Comparison of ENCODE assay signal across 10 cellular contexts in genomic region chr1:111214086-111214801, GRCh38. TPM values are rescaled to one million over a fixed set of nuclear protein-coding genes. Genes with fewer than 3 reads are reported as not detected.
A peak's percentile ranks its signal among the peaks of the same experiment; 100 is the strongest.
DNase-seq lines count a peak whose midpoint lies in the region; ATAC-seq and TF ChIP-seq lines count a peak whose summit lies in the region.
"Had no signal": no experiment of that assay in that cellular context is flagged by ENCODE, and none has a peak within 500 bp of the region (broad histone marks: within the 10 kb centered on the region; RNA-seq: fewer than 3 reads in every experiment).

No MANE protein-coding gene starts in this region.

- no peak overlapping the region for H3K4me2 ChIP-seq in GM23338
- H3K4me2 ChIP-seq in SU-DHL-6 (ENCODE audit: low read depth, low read length, poor library complexity, severe bottlenecking), result peak overlapping the region; percentile 94

- H3K9me3 ChIP-seq in Caco-2 (no peaks in the 10 kb centered on the region), SU-DHL-6 (ENCODE audit: insufficient read depth, low read length) (no peaks in the 10 kb centered on the region), right atrium auricular region (no peaks in the 10 kb centered on the region)
- H3K9me3 ChIP-seq: pancreas had no signal

- no TSS peak for BruUV-seq in Caco-2 (replicated peaks; lab: Mats Ljungman, UMichigan)

- H3K36me3 ChIP-seq in Caco-2 (ENCODE audit: control insufficient read depth, insufficient read depth, low read length) (no peaks in the 10 kb centered on the region), GM23338 (ENCODE audit: insufficient read depth) (no peaks in the 10 kb centered on the region), SU-DHL-6 (ENCODE audit: low read length) (no peaks in the 10 kb centered on the region), right atrium auricular region (no peaks in the 10 kb centered on the region)
- H3K36me3 ChIP-seq: pancreas had no signal

- H3F3A ChIP-seq in GM23338 (replicated peaks; ENCODE audit: low read depth), result no peaks in the 10 kb centered on the region
- H3F3A ChIP-seq in SU-DHL-6 (ENCODE audit: insufficient read depth), result peaks cover 85% of the 10 kb centered on the region

- DNase-seq in Caco-2 (peak; percentile 56 to 79), GM23338 (ENCODE audit: low spot score) (no peak), foreskin keratinocyte (peak; percentile 76 to 92), dermis blood vessel endothelial cell (no peak), right atrium auricular region (ENCODE audit: low spot score) (no peak)
- DNase-seq: DMS 273 treated with DMSO at 0.1 percent for 48 hours, pancreas had no signal

- intact Hi-C loops in Caco-2 (cut with micrococcal nuclease; ENCODE audit: unreplicated experiment), result no loop called here

- peak overlapping the region; percentile 78 for H3K9ac ChIP-seq in SU-DHL-6 (ENCODE audit: low read length)

- H3K4me1 ChIP-seq in Caco-2 (peaks cover 24% of the 10 kb centered on the region), GM23338 (ENCODE audit: insufficient read depth) (peaks cover 14% of the 10 kb centered on the region), foreskin keratinocyte (peaks cover 23% of the 10 kb centered on the region), right atrium auricular region (no peaks in the 10 kb centered on the region)
- H3K4me1 ChIP-seq: pancreas had no signal

- H4K20me1 ChIP-seq in GM23338 (replicated peaks; ENCODE audit: insufficient read depth) (no peaks in the 10 kb centered on the region), SU-DHL-6 (ENCODE audit: low read depth, low read length) (no peaks in the 10 kb centered on the region)

- peak overlapping the region; percentile 78 for H2AFZ ChIP-seq in GM23338
- H2AFZ ChIP-seq in SU-DHL-6 (ENCODE audit: low read depth, low read length, severe bottlenecking), result no peak overlapping the region

- H3K27me3 Mint-ChIP-seq in Caco-2 (ENCODE audit: insufficient read depth, unreplicated experiment), result no peaks in the 10 kb centered on the region
- peaks cover 3% of the 10 kb centered on the region for H3K27me3 Mint-ChIP-seq in GM23338 (ENCODE audit: insufficient read depth, low read depth, poor library complexity)

- peak overlapping the region; percentile 21 for H3K4me3 Mint-ChIP-seq in Caco-2 (ENCODE audit: unreplicated experiment)
- H3K4me3 Mint-ChIP-seq in GM23338, result no peak overlapping the region

- H3K9me3 Mint-ChIP-seq in Caco-2 (ENCODE audit: unreplicated experiment) (no peaks in the 10 kb centered on the region), GM23338 (no peaks in the 10 kb centered on the region)

- H3K9me2 ChIP-seq in GM23338 (ENCODE audit: insufficient read depth), result peaks cover 37% of the 10 kb centered on the region
- H3K9me2 ChIP-seq in SU-DHL-6 (replicated peaks; ENCODE audit: insufficient read depth, low read length), result no peaks in the 10 kb centered on the region

- H3K36me3 Mint-ChIP-seq in Caco-2 (ENCODE audit: insufficient read depth, unreplicated experiment) (no peaks in the 10 kb centered on the region), GM23338 (ENCODE audit: low read depth) (no peaks in the 10 kb centered on the region)

- no peak for TF ChIP-seq CTCF in Caco-2 (IDR thresholded peaks at IDR 0.05; ENCODE audit: insufficient read depth in 1 of 2, low read depth in 1 of 2, low read length in 1 of 2, severe bottlenecking in 1 of 2, unreplicated experiment in 1 of 2)
- TF ChIP-seq CTCF in GM23338 (conservative IDR thresholded peaks at IDR 0.05; ENCODE audit: low read depth in 2 of 2), result no peak
- TF ChIP-seq CTCF in SU-DHL-6 (IDR thresholded peaks at IDR 0.05; ENCODE audit: insufficient read depth, low read length, poor library complexity, severe bottlenecking), result no peak
- TF ChIP-seq CTCF in foreskin keratinocyte (conservative IDR thresholded peaks at IDR 0.05), result no peak
- no peak for TF ChIP-seq CTCF in right atrium auricular region (IDR thresholded peaks at IDR 0.05)

- CTCF ChIA-PET in Caco-2 (lab: Charles Lee), result interaction anchor here (1.3 kb wide), 1 partner anchor 10 kb away, joined by 7 read pairs; no protein-coding TSS in a partner anchor

- H3K4me3 ChIP-seq in Caco-2 (ENCODE audit: low read depth, low read length) (no peak overlapping the region), GM23338 (no peak overlapping the region), SU-DHL-6 (ENCODE audit: insufficient read depth, low read length, poor library complexity, severe bottlenecking) (peak overlapping the region; percentile 34), right atrium auricular region (no peak overlapping the region)
- H3K4me3 ChIP-seq: pancreas had no signal

- no peak for ATAC-seq in GM23338
- ATAC-seq in foreskin keratinocyte, result peak; percentile 59
- no peak for ATAC-seq in GM21786 (IDR thresholded peaks at IDR 0.05; ENCODE audit: unreplicated experiment)
- no peak for ATAC-seq in HG03442 (IDR thresholded peaks at IDR 0.05; ENCODE audit: unreplicated experiment)
- ATAC-seq: pancreas had no signal

- POLR2A ChIA-PET in Caco-2 (lab: Charles Lee), result interaction anchor here (1.3 kb wide), 1 partner anchor 10 kb away, joined by 3 read pairs; no protein-coding TSS in a partner anchor

- H3K79me2 ChIP-seq in GM23338 (replicated peaks; ENCODE audit: insufficient read depth) (no peaks in the 10 kb centered on the region), SU-DHL-6 (ENCODE audit: insufficient read depth, low read length) (no peaks in the 10 kb centered on the region)

- H3K27ac Mint-ChIP-seq in Caco-2 (ENCODE audit: unreplicated experiment), result peak overlapping the region; percentile 49
- H3K27ac Mint-ChIP-seq in GM23338, result peak overlapping the region; percentile 57

- H3K27ac ChIP-seq in GM23338 (ENCODE audit: low read depth) (no peak overlapping the region), SU-DHL-6 (ENCODE audit: low read depth, low read length) (peak overlapping the region; percentile 100), foreskin keratinocyte (peak overlapping the region; percentile 41), right atrium auricular region (no peak overlapping the region)
- H3K27ac ChIP-seq: pancreas had no signal

- H3K4me1 Mint-ChIP-seq in Caco-2 (ENCODE audit: low read depth, unreplicated experiment) (peaks cover 39% of the 10 kb centered on the region), GM23338 (peaks cover 29% of the 10 kb centered on the region)

- H3K27me3 ChIP-seq in Caco-2 (replicated peaks; ENCODE audit: control insufficient read depth, insufficient read depth, low read length) (no peaks in the 10 kb centered on the region), GM23338 (ENCODE audit: insufficient read depth) (no peaks in the 10 kb centered on the region), SU-DHL-6 (ENCODE audit: low read length) (no peaks in the 10 kb centered on the region), foreskin keratinocyte (no peaks in the 10 kb centered on the region), right atrium auricular region (no peaks in the 10 kb centered on the region)
- H3K27me3 ChIP-seq: pancreas had no signal

TF ChIP-seq in GM23338, 12 proteins besides CTCF, POLR2A, EP300 and RAD21 (continues in another document):
- TF ChIP-seq ZNF331 (CRISPR knock-in tag; IDR thresholded peaks at IDR 0.05; ENCODE audit: low read depth), result no peak
- no peak for TF ChIP-seq CREB1 (CRISPR knock-in tag; IDR thresholded peaks at IDR 0.05; ENCODE audit: low read depth)
- no peak for TF ChIP-seq REST (IDR thresholded peaks at IDR 0.05; ENCODE audit: unreplicated experiment)
- TF ChIP-seq ZNF114 (CRISPR knock-in tag; IDR thresholded peaks at IDR 0.05), result no peak
- TF ChIP-seq POLR2AphosphoS5 (IDR thresholded peaks at IDR 0.05; ENCODE audit: low read depth), result no peak
- no peak for TF ChIP-seq JUNB (IDR thresholded peaks at IDR 0.05; ENCODE audit: unreplicated experiment)
- no peak for TF ChIP-seq NANOG (IDR thresholded peaks at IDR 0.05; ENCODE audit: borderline replicate concordance)
- no peak for TF ChIP-seq EZH2phosphoT487 (IDR thresholded peaks at IDR 0.05; ENCODE audit: unreplicated experiment)

RNA-seq across cellular contexts. Expression of gene CHI3L2, which starts 13.3 kb away (rescaled TPM):
- total RNA-seq in Caco-2 (2022), result not detected in 2 replicates
- not detected in 2 replicates for total RNA-seq in GM23338 (2014; rRNA removed; shearing (Covaris generic))
- 0.68 TPM in 1 of 2 replicates, not detected in the other for polyA plus RNA-seq in GM23338 (2016; fragmentation: Nextera tagmentation; extraction: Ambion mirVana)
- 0.28 and 0.48 TPM in 2 replicates for total RNA-seq in foreskin keratinocyte
- 0.49 and 0.50 TPM in 2 replicates for polyA plus RNA-seq in foreskin keratinocyte
- under 0.01 TPM in 1 of 2 replicates, not detected in the other for total RNA-seq in dermis blood vessel endothelial cell
- total RNA-seq in right atrium auricular region, result 1 to 10 TPM in 1 of 2 donors, under 1 TPM in 1; 0.52 to 9.9 TPM

RNA-seq across cellular contexts. Expression of gene DENND2D, which starts 13.8 kb away (rescaled TPM):
- total RNA-seq in Caco-2 (2022) (20.4 and 23.2 TPM in 2 replicates), foreskin keratinocyte (13.3 and 17.2 TPM in 2 replicates), dermis blood vessel endothelial cell (2.6 and 2.7 TPM in 2 replicates), right atrium auricular region (1 to 10 TPM; 1.7 to 5.7 TPM)
- total RNA-seq in GM23338 (2014; rRNA removed; shearing (Covaris generic)), result 3.0 and 5.9 TPM in 2 replicates
- polyA plus RNA-seq in GM23338 (2016; fragmentation: Nextera tagmentation; extraction: Ambion mirVana) (2.5 and 3.4 TPM in 2 replicates), foreskin keratinocyte (9.7 and 12.7 TPM in 2 replicates)

Comparison
In these comparisons a context has a peak if more than half of its experiments do, and no peak if none do; other contexts are left out.
1. DNase-seq: peak in Caco-2 (2 of 2) and foreskin keratinocyte (2 of 2); none in GM23338 (single experiment), dermis blood vessel endothelial cell (single experiment) and right atrium auricular region (single experiment).
2. H3K27ac ChIP-seq: peak in SU-DHL-6 (single experiment) and foreskin keratinocyte (single experiment); none in GM23338 (single experiment) and right atrium auricular region (0 of 2).